ENCODE assay signal across 20 cellular contexts in the genomic region with DNA sequence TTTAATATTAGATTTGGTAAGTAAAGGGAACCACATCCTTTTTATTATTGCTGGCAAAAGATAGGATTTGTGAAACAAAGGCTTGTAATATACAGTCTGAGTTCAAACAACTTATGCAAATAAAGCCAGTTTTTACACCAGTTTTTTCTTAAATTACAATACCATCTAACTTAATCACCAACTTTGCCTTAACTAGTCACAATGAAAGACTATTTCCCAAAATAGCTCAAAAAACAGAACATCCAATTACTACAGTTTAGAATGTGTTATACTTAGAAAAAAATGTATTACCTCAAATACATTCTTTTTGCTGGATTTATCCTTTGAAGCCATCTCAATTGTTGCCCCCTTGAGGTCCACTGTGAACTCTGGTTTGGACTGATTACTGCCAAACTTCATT.
"Had no signal": no experiment of that assay in that cellular context is flagged by ENCODE, and none has a peak within 500 bp of the region (broad histone marks: within the 10 kb centered on the region; RNA-seq: fewer than 3 reads in every experiment).

No MANE protein-coding gene starts in this region.

- FAIRE-seq: endothelial cell of umbilical vein had no signal

- DNase-seq: activated CD4-positive, alpha-beta T cell treated with anti-CD3 and anti-CD28 coated beads for 1 hour; activated CD8-positive, alpha-beta memory T cell treated with anti-CD3 and anti-CD28 coated beads for 24 hours; activated CD8-positive, alpha-beta memory T cell treated with anti-CD3 and anti-CD28 coated beads, Interleukin-2, amount 50 U/mL, for 48 hours; activated effector memory CD4-positive, alpha-beta T cell treated with Interleukin-2 at 50 U/mL for 16 hours; activated naive CD4-positive, alpha-beta T cell treated with anti-CD3 and anti-CD28 coated beads, Interleukin-2, amount 10 ng/mL, durations not matched to agents 7 days and 5 days; activated T-cell treated with anti-CD3 and anti-CD28 coated beads, Interleukin-2, amount 50 U/mL, for 48 hours; effector CD8-positive, alpha-beta T cell; retina; stimulated activated CD4-positive, alpha-beta T cell treated with anti-CD3 and anti-CD28 coated beads, Interleukin-12 subunit alpha, Interleukin-12 subunit beta, amount 100 ng/mL, for 4 hours; stimulated activated CD4-positive, alpha-beta T cell treated with anti-CD3 and anti-CD28 coated beads, Interleukin-1b, Interleukin-23, amount 100 ng/mL, for 48 hours; stimulated activated CD8-positive, alpha-beta memory T cell treated with anti-CD3 and anti-CD28 coated beads, Interleukin-4, amount 100 ng/mL, for 48 hours; stimulated activated naive CD4-positive, alpha-beta T cell treated with Interleukin-2 at 50 U/mL for 16 hours; T-helper 2 cell; transverse colon had no signal

- H3K4me3 ChIP-seq: esophagus muscularis mucosa, hepatocyte, transverse colon, vagina had no signal

- H3K79me2 ChIP-seq: hepatocyte, parathyroid adenoma had no signal

- H3K36me3 ChIP-seq: neutrophil, vagina had no signal

- H3K9ac ChIP-seq: parathyroid adenoma had no signal

- H3K27ac ChIP-seq: esophagus muscularis mucosa, hepatocyte, neutrophil, parathyroid adenoma, transverse colon, vagina had no signal

- H3K9me3 ChIP-seq: esophagus muscularis mucosa, neutrophil, transverse colon, vagina had no signal

- H3K4me1 ChIP-seq: parathyroid adenoma, vagina had no signal

- H3K4me2 ChIP-seq: hepatocyte had no signal

- H3K27me3 ChIP-seq: esophagus muscularis mucosa, hepatocyte, neutrophil, transverse colon, vagina had no signal

- H2AFZ ChIP-seq: hepatocyte, parathyroid adenoma had no signal
